Comparison of ENCODE assay signal across 1 cellular context in the genomic region with DNA sequence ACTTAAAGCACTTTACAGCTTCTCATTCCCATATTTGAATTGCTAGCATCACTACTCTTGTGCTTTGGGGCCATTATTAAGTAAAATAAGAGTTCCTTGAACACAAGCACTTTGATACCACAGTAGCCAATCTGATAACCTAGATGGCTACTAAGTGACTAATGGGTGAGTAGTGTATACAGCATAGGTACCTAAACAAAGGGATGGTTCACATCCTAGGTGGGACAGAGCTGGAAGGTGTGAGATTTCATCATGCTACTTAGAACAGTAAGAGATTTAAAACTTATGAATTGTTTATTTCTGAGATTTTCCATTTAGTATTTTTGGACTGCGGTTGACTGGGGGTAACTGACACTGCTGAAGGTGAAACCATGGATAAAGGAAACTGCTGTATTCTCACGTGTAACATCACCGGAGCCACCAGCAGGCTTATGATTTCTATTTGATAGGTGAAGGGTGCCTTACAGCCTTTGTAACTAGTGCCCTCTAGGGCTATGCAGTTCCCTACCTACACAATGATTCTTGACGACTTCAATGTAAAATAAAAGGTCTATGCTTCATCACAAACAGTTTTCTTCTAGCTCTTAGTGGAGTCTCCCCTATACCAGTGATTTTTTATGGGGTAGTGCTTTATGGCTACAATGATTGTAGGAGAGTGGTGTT.
TF ChIP-seq lines count a peak whose summit lies in the region.

No MANE protein-coding gene starts in this region.

TF ChIP-seq in GM23338, 12 proteins besides CTCF, POLR2A, EP300 and RAD21 (continued from another document):
- TF ChIP-seq, protein P1, sequence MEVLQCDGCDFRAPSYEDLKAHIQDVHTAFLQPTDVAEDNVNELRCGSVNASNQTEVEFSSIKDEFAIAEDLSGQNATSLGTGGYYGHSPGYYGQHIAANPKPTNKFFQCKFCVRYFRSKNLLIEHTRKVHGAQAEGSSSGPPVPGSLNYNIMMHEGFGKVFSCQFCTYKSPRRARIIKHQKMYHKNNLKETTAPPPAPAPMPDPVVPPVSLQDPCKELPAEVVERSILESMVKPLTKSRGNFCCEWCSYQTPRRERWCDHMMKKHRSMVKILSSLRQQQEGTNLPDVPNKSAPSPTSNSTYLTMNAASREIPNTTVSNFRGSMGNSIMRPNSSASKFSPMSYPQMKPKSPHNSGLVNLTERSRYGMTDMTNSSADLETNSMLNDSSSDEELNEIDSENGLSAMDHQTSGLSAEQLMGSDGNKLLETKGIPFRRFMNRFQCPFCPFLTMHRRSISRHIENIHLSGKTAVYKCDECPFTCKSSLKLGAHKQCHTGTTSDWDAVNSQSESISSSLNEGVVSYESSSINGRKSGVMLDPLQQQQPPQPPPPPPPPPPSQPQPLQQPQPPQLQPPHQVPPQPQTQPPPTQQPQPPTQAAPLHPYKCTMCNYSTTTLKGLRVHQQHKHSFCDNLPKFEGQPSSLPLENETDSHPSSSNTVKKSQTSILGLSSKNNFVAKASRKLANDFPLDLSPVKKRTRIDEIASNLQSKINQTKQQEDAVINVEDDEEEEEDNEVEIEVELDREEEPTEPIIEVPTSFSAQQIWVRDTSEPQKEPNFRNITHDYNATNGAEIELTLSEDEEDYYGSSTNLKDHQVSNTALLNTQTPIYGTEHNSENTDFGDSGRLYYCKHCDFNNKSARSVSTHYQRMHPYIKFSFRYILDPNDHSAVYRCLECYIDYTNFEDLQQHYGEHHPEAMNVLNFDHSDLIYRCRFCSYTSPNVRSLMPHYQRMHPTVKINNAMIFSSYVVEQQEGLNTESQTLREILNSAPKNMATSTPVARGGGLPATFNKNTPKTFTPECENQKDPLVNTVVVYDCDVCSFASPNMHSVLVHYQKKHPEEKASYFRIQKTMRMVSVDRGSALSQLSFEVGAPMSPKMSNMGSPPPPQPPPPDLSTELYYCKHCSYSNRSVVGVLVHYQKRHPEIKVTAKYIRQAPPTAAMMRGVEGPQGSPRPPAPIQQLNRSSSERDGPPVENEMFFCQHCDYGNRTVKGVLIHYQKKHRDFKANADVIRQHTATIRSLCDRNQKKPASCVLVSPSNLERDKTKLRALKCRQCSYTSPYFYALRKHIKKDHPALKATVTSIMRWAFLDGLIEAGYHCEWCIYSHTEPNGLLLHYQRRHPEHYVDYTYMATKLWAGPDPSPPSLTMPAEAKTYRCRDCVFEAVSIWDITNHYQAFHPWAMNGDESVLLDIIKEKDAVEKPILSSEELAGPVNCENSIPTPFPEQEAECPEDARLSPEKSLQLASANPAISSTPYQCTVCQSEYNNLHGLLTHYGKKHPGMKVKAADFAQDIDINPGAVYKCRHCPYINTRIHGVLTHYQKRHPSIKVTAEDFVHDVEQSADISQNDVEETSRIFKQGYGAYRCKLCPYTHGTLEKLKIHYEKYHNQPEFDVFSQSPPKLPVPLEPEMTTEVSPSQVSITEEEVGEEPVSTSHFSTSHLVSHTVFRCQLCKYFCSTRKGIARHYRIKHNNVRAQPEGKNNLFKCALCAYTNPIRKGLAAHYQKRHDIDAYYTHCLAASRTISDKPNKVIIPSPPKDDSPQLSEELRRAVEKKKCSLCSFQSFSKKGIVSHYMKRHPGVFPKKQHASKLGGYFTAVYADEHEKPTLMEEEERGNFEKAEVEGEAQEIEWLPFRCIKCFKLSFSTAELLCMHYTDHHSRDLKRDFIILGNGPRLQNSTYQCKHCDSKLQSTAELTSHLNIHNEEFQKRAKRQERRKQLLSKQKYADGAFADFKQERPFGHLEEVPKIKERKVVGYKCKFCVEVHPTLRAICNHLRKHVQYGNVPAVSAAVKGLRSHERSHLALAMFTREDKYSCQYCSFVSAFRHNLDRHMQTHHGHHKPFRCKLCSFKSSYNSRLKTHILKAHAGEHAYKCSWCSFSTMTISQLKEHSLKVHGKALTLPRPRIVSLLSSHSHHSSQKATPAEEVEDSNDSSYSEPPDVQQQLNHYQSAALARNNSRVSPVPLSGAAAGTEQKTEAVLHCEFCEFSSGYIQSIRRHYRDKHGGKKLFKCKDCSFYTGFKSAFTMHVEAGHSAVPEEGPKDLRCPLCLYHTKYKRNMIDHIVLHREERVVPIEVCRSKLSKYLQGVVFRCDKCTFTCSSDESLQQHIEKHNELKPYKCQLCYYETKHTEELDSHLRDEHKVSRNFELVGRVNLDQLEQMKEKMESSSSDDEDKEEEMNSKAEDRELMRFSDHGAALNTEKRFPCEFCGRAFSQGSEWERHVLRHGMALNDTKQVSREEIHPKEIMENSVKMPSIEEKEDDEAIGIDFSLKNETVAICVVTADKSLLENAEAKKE (CRISPR knock-in tag; IDR thresholded peaks at IDR 0.05): no peak
- TF ChIP-seq NANOG (IDR thresholded peaks at IDR 0.05; ENCODE audit: borderline replicate concordance) (no peak), STAT1 (IDR thresholded peaks at IDR 0.05; ENCODE audit: unreplicated experiment) (no peak), POLR2AphosphoS5 (IDR thresholded peaks at IDR 0.05; ENCODE audit: low read depth) (no peak), EZH2 (IDR thresholded peaks at IDR 0.05; ENCODE audit: low read depth, unreplicated experiment) (no peak), EZH2phosphoT487 (IDR thresholded peaks at IDR 0.05; ENCODE audit: unreplicated experiment) (no peak), ZNF331 (CRISPR knock-in tag; IDR thresholded peaks at IDR 0.05; ENCODE audit: low read depth) (no peak), CREB1 (CRISPR knock-in tag; IDR thresholded peaks at IDR 0.05; ENCODE audit: low read depth) (no peak), JUNB (IDR thresholded peaks at IDR 0.05; ENCODE audit: unreplicated experiment) (no peak)
- TF ChIP-seq, protein P2, sequence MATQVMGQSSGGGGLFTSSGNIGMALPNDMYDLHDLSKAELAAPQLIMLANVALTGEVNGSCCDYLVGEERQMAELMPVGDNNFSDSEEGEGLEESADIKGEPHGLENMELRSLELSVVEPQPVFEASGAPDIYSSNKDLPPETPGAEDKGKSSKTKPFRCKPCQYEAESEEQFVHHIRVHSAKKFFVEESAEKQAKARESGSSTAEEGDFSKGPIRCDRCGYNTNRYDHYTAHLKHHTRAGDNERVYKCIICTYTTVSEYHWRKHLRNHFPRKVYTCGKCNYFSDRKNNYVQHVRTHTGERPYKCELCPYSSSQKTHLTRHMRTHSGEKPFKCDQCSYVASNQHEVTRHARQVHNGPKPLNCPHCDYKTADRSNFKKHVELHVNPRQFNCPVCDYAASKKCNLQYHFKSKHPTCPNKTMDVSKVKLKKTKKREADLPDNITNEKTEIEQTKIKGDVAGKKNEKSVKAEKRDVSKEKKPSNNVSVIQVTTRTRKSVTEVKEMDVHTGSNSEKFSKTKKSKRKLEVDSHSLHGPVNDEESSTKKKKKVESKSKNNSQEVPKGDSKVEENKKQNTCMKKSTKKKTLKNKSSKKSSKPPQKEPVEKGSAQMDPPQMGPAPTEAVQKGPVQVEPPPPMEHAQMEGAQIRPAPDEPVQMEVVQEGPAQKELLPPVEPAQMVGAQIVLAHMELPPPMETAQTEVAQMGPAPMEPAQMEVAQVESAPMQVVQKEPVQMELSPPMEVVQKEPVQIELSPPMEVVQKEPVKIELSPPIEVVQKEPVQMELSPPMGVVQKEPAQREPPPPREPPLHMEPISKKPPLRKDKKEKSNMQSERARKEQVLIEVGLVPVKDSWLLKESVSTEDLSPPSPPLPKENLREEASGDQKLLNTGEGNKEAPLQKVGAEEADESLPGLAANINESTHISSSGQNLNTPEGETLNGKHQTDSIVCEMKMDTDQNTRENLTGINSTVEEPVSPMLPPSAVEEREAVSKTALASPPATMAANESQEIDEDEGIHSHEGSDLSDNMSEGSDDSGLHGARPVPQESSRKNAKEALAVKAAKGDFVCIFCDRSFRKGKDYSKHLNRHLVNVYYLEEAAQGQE (IDR thresholded peaks at IDR 0.05; ENCODE audit: unreplicated experiment): no peak
- TF ChIP-seq, protein P3, sequence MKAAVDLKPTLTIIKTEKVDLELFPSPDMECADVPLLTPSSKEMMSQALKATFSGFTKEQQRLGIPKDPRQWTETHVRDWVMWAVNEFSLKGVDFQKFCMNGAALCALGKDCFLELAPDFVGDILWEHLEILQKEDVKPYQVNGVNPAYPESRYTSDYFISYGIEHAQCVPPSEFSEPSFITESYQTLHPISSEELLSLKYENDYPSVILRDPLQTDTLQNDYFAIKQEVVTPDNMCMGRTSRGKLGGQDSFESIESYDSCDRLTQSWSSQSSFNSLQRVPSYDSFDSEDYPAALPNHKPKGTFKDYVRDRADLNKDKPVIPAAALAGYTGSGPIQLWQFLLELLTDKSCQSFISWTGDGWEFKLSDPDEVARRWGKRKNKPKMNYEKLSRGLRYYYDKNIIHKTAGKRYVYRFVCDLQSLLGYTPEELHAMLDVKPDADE (IDR thresholded peaks at IDR 0.05): no peak
